In the genomic region with DNA sequence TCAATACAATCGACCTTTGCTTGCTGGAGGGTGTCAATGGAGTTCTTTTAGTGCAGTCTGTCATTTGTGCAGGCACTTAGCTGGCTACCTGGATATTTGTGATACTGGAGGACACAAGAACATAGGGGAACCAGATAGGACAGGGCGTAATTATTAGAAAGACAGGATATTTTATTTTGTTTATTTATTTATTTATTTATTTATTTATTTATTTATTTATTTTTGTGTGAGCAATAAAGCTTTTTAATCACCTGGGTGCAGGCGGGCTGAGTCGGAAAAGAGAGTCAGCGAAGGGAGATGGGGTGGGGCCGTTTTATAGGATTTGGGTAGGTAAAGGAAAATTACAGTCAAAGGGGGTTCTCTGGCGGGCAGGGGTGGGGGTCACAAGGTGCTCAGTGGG, we compare ENCODE assay signal across 1 cellular context.
A peak's percentile ranks its signal among the peaks of the same experiment; 100 is the strongest.
TF ChIP-seq lines count a peak whose summit lies in the region.

No MANE protein-coding gene starts in this region.

TF ChIP-seq in HEK293, 187 proteins besides CTCF, POLR2A, EP300 and RAD21:
- TF ChIP-seq ZNF664 (tag by site-specific recombination; IDR thresholded peaks at IDR 0.05) (peak; percentile 53; the same call in 1 of the 2 replicates), ZNF140 (tag by site-specific recombination; IDR thresholded peaks at IDR 0.05) (peak; percentile 88), ZNF501 (tag by site-specific recombination; IDR thresholded peaks at IDR 0.05) (peak; percentile 54; the same call in 1 of the 2 replicates), ZBTB21 (tag by site-specific recombination; IDR thresholded peaks at IDR 0.05) (peak; percentile 54; the same call in 1 of the 2 replicates), ZNF629 (tag by site-specific recombination; IDR thresholded peaks at IDR 0.05) (peak; percentile 51; the same call in 1 of the 2 replicates), ZNF558 (tag by site-specific recombination; IDR thresholded peaks at IDR 0.05) (0 out of 2 replicates have a peak, but pooled peaks have one; percentile 59), ZNF623 (tag by site-specific recombination; IDR thresholded peaks at IDR 0.05) (peak; percentile 75), ZNF654 (tag by site-specific recombination; IDR thresholded peaks at IDR 0.05; ENCODE audit: low read depth) (peak; percentile 31), GLI2 (tag by site-specific recombination; IDR thresholded peaks at IDR 0.05; ENCODE audit: borderline replicate concordance, low read depth) (peak; percentile 49; the same call in 1 of the 2 replicates), ZNF426 (tag by site-specific recombination; IDR thresholded peaks at IDR 0.05) (peak; percentile 90), ZNF335 (tag by site-specific recombination; conservative IDR thresholded peaks at IDR 0.05) (0 out of 2 replicates have a peak, but pooled peaks have one; percentile 15), ZNF560 (tag by site-specific recombination; IDR thresholded peaks at IDR 0.05; ENCODE audit: borderline replicate concordance) (peak; percentile 85), ZNF266 (tag by site-specific recombination; IDR thresholded peaks at IDR 0.05; ENCODE audit: low read depth) (peak; percentile 75), ZNF394 (tag by site-specific recombination; IDR thresholded peaks at IDR 0.05; ENCODE audit: borderline replicate concordance) (peak; percentile 96), ZNF510 (tag by site-specific recombination; IDR thresholded peaks at IDR 0.05; ENCODE audit: insufficient replicate concordance) (peak; percentile 72), ZFP37 (tag by site-specific recombination; IDR thresholded peaks at IDR 0.05) (0 out of 2 replicates have a peak, but pooled peaks have one; percentile 42), ZBTB8A (tag by site-specific recombination; IDR thresholded peaks at IDR 0.05) (peak; percentile 75), ZXDB (tag by site-specific recombination; IDR thresholded peaks at IDR 0.05) (peak; percentile 62), ZNF433 (tag by site-specific recombination; IDR thresholded peaks at IDR 0.05; ENCODE audit: low read depth) (peak; percentile 44; the same call in 1 of the 2 replicates), ZNF555 (tag by site-specific recombination; conservative IDR thresholded peaks at IDR 0.05) (peak; percentile 83), ZNF202 (tag by site-specific recombination; IDR thresholded peaks at IDR 0.05; ENCODE audit: borderline replicate concordance) (peak; percentile 86; the same call in 1 of the 2 replicates)
- TF ChIP-seq, protein P1, sequence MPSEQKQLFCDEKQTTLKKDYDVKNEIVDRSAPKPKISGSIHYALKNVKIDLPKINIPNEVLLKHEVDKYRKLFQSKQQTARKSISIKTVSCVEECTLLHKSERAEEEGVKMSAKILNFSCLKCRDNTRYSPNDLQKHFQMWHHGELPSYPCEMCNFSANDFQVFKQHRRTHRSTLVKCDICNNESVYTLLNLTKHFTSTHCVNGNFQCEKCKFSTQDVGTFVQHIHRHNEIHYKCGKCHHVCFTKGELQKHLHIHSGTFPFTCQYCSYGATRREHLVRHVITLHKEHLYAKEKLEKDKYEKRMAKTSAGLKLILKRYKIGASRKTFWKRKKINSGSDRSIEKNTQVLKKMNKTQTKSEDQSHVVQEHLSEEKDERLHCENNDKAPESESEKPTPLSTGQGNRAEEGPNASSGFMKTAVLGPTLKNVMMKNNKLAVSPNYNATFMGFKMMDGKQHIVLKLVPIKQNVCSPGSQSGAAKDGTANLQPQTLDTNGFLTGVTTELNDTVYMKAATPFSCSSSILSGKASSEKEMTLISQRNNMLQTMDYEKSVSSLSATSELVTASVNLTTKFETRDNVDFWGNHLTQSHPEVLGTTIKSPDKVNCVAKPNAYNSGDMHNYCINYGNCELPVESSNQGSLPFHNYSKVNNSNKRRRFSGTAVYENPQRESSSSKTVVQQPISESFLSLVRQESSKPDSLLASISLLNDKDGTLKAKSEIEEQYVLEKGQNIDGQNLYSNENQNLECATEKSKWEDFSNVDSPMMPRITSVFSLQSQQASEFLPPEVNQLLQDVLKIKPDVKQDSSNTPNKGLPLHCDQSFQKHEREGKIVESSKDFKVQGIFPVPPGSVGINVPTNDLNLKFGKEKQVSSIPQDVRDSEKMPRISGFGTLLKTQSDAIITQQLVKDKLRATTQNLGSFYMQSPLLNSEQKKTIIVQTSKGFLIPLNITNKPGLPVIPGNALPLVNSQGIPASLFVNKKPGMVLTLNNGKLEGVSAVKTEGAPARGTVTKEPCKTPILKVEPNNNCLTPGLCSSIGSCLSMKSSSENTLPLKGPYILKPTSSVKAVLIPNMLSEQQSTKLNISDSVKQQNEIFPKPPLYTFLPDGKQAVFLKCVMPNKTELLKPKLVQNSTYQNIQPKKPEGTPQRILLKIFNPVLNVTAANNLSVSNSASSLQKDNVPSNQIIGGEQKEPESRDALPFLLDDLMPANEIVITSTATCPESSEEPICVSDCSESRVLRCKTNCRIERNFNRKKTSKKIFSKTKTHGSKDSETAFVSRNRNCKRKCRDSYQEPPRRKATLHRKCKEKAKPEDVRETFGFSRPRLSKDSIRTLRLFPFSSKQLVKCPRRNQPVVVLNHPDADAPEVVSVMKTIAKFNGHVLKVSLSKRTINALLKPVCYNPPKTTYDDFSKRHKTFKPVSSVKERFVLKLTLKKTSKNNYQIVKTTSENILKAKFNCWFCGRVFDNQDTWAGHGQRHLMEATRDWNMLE (tag by site-specific recombination; conservative IDR thresholded peaks at IDR 0.05; ENCODE audit: low read depth), result peak; percentile 89
- TF ChIP-seq, protein P2, sequence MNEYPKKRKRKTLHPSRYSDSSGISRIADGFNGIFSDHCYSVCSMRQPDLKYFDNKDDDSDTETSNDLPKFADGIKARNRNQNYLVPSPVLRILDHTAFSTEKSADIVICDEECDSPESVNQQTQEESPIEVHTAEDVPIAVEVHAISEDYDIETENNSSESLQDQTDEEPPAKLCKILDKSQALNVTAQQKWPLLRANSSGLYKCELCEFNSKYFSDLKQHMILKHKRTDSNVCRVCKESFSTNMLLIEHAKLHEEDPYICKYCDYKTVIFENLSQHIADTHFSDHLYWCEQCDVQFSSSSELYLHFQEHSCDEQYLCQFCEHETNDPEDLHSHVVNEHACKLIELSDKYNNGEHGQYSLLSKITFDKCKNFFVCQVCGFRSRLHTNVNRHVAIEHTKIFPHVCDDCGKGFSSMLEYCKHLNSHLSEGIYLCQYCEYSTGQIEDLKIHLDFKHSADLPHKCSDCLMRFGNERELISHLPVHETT (tag by site-specific recombination; IDR thresholded peaks at IDR 0.05), result 0 out of 2 replicates have a peak, but pooled peaks have one; percentile 18
- TF ChIP-seq, protein P3, sequence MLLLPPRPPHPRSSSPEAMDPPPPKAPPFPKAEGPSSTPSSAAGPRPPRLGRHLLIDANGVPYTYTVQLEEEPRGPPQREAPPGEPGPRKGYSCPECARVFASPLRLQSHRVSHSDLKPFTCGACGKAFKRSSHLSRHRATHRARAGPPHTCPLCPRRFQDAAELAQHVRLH (tag by site-specific recombination; IDR thresholded peaks at IDR 0.05), result 0 out of 2 replicates have a peak, but pooled peaks have one; percentile 58
- TF ChIP-seq, protein P4, sequence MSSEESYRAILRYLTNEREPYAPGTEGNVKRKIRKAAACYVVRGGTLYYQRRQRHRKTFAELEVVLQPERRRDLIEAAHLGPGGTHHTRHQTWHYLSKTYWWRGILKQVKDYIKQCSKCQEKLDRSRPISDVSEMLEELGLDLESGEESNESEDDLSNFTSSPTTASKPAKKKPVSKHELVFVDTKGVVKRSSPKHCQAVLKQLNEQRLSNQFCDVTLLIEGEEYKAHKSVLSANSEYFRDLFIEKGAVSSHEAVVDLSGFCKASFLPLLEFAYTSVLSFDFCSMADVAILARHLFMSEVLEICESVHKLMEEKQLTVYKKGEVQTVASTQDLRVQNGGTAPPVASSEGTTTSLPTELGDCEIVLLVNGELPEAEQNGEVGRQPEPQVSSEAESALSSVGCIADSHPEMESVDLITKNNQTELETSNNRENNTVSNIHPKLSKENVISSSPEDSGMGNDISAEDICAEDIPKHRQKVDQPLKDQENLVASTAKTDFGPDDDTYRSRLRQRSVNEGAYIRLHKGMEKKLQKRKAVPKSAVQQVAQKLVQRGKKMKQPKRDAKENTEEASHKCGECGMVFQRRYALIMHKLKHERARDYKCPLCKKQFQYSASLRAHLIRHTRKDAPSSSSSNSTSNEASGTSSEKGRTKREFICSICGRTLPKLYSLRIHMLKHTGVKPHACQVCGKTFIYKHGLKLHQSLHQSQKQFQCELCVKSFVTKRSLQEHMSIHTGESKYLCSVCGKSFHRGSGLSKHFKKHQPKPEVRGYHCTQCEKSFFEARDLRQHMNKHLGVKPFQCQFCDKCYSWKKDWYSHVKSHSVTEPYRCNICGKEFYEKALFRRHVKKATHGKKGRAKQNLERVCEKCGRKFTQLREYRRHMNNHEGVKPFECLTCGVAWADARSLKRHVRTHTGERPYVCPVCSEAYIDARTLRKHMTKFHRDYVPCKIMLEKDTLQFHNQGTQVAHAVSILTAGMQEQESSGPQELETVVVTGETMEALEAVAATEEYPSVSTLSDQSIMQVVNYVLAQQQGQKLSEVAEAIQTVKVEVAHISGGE (tag by site-specific recombination; conservative IDR thresholded peaks at IDR 0.05; ENCODE audit: low read depth), result peak; percentile 75
- TF ChIP-seq, protein P5, sequence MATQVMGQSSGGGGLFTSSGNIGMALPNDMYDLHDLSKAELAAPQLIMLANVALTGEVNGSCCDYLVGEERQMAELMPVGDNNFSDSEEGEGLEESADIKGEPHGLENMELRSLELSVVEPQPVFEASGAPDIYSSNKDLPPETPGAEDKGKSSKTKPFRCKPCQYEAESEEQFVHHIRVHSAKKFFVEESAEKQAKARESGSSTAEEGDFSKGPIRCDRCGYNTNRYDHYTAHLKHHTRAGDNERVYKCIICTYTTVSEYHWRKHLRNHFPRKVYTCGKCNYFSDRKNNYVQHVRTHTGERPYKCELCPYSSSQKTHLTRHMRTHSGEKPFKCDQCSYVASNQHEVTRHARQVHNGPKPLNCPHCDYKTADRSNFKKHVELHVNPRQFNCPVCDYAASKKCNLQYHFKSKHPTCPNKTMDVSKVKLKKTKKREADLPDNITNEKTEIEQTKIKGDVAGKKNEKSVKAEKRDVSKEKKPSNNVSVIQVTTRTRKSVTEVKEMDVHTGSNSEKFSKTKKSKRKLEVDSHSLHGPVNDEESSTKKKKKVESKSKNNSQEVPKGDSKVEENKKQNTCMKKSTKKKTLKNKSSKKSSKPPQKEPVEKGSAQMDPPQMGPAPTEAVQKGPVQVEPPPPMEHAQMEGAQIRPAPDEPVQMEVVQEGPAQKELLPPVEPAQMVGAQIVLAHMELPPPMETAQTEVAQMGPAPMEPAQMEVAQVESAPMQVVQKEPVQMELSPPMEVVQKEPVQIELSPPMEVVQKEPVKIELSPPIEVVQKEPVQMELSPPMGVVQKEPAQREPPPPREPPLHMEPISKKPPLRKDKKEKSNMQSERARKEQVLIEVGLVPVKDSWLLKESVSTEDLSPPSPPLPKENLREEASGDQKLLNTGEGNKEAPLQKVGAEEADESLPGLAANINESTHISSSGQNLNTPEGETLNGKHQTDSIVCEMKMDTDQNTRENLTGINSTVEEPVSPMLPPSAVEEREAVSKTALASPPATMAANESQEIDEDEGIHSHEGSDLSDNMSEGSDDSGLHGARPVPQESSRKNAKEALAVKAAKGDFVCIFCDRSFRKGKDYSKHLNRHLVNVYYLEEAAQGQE (tag by site-specific recombination; IDR thresholded peaks at IDR 0.05), result peak; percentile 72
TF ChIP-seq in HEK293: peak in this region for 26; not testable (repeated sequence) for 161.
